ENCODE assay signal across 1 cellular context in genomic region chr12:77047341-77048202, GRCh38.
TF ChIP-seq lines count a peak whose summit lies in the region.

No MANE protein-coding gene starts in this region.

TF ChIP-seq in IMR-90, 13 proteins besides CTCF, POLR2A, EP300 and RAD21:
- TF ChIP-seq RFX5 (IDR thresholded peaks at IDR 0.05; ENCODE audit: low read depth, low read length) (no peak), MAFK (IDR thresholded peaks at IDR 0.05; ENCODE audit: low read depth, low read length) (no peak), ELK1 (IDR thresholded peaks at IDR 0.05; ENCODE audit: borderline replicate concordance, low read depth, low read length) (no peak), USF2 (IDR thresholded peaks at IDR 0.05; ENCODE audit: low read depth, low read length) (no peak), SMC3 (IDR thresholded peaks at IDR 0.05; ENCODE audit: low read depth, low read length) (no peak), MXI1 (IDR thresholded peaks at IDR 0.05; ENCODE audit: borderline replicate concordance, low read depth, low read length) (no peak), CHD1 (IDR thresholded peaks at IDR 0.05; ENCODE audit: low read depth, low read length) (no peak), CEBPB (IDR thresholded peaks at IDR 0.05; ENCODE audit: low read depth, low read length) (no peak)
